Comparison of ENCODE assay signal across 9 cellular contexts in the genomic region with DNA sequence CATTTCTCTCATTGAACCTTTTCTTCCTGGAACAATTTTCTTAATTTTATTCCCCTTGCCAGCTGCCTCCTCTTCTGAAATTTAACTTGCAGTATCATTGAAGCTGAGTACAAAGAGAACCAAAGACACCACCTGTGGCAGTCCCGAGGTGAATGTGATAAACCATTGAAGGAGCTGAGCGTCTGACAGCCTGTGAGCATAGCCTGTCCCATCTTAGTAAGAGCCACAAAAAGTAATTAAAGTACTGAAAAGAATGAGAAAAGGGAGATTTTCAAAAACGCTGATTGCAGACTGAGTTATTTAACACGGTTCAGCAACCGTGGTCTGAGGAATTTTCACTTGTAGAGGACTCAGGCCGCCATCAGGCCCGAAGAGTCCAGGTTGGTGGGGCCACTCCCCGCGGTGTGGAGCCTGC. TPM values are rescaled to one million over a fixed set of nuclear protein-coding genes. Genes with fewer than 3 reads are reported as not detected.
DNase-seq lines count a peak whose midpoint lies in the region; ATAC-seq and TF ChIP-seq lines count a peak whose summit lies in the region.
"Had no signal": no experiment of that assay in that cellular context is flagged by ENCODE, and none has a peak within 500 bp of the region (broad histone marks: within the 10 kb centered on the region; RNA-seq: fewer than 3 reads in every experiment).

No MANE protein-coding gene starts in this region.

- H3K4me3 Mint-ChIP-seq in CD8-positive, alpha-beta T cell = peak overlapping the region; percentile 90
- peak overlapping the region; percentile 84 for H3K4me3 Mint-ChIP-seq in dendritic cell treated with granulocyte-macrophage colony-stimulating factor and Interleukin-4, amounts not matched to agents 40 ng/mL and 50 ng/mL, for 4 days

- H4K20me1 ChIP-seq in MM.1S (ENCODE audit: insufficient read depth, low read length) = no peaks in the 10 kb centered on the region

- no peaks in the 10 kb centered on the region for H3K27me3 ChIP-seq in CD8-positive, alpha-beta T cell (ENCODE audit: insufficient read depth, low read length)
- H3K27me3 ChIP-seq in MM.1S (replicated peaks; ENCODE audit: insufficient read depth, low read length) (peaks cover 6% of the 10 kb centered on the region; the same call in 1 of the 2 replicates), neuron (ENCODE audit: insufficient read depth, low read length) (no peaks in the 10 kb centered on the region)

- no peak for DNase-seq in CD8-positive, alpha-beta T cell
- DNase-seq in MM.1S (no peak), DMS153 (lab: John Stamatoyannopoulos, UW) (no peak), SIG-M5 treated with dmso at 0.1 percent for 504 hours (lab: John Stamatoyannopoulos, UW; ENCODE audit: unreplicated experiment) (no peak)
- DNase-seq: stimulated activated CD4-positive, alpha-beta T cell treated with anti-CD3 and anti-CD28 coated beads, Interleukin-2, amount 100 ng/mL, for 48 hours had no signal

- H3K4me1 ChIP-seq in CD8-positive, alpha-beta T cell (ENCODE audit: insufficient read depth, low read length) = peaks cover 39% of the 10 kb centered on the region
- peaks cover 6% of the 10 kb centered on the region for H3K4me1 ChIP-seq in MM.1S (ENCODE audit: low read length)
- H3K4me1 ChIP-seq in neuron (ENCODE audit: insufficient read depth, low read length) = peaks cover 9% of the 10 kb centered on the region

- intact Hi-C loops in CD8-positive, alpha-beta T cell (cut with DNase I, micrococcal nuclease) = loop anchor here (1.0 to 5.0 kb wide), 7 partner anchors 42 to 318 kb away; a partner anchor contains a TSS
- intact Hi-C loops in dendritic cell treated with granulocyte-macrophage colony-stimulating factor and Interleukin-4, amounts not matched to agents 40 ng/mL and 50 ng/mL, for 4 days (cut with micrococcal nuclease) = no loop called here

- ATAC-seq in CD8-positive, alpha-beta T cell = no peak
- no peak for ATAC-seq in HG02759 (IDR thresholded peaks at IDR 0.05; ENCODE audit: unreplicated experiment)
- ATAC-seq in HG02981 (IDR thresholded peaks at IDR 0.05; ENCODE audit: unreplicated experiment) = no peak

- no peaks in the 10 kb centered on the region for H3K9me3 ChIP-seq in CD8-positive, alpha-beta T cell (ENCODE audit: low read length)
- no peaks in the 10 kb centered on the region for H3K9me3 ChIP-seq in MM.1S (replicated peaks; ENCODE audit: insufficient read depth, low read length)
- H3K9me3 ChIP-seq in neuron (ENCODE audit: low read length) = no peaks in the 10 kb centered on the region

- H3K4me2 ChIP-seq in MM.1S (ENCODE audit: low read depth, low read length) = peak overlapping the region; percentile 89; the same call in 1 of the 2 replicates

- peak overlapping the region; percentile 48 for H3K4me3 ChIP-seq in CD8-positive, alpha-beta T cell (ENCODE audit: low read depth, low read length)
- 0 out of 2 replicates have a peak overlapping the region, but pooled peaks have one; percentile 57 for H3K4me3 ChIP-seq in MM.1S (ENCODE audit: low read length)
- no peak overlapping the region for H3K4me3 ChIP-seq in neuron (ENCODE audit: low read length)

- no peaks in the 10 kb centered on the region for H3K79me2 ChIP-seq in MM.1S (ENCODE audit: low read length)

- H3K9ac ChIP-seq in MM.1S (ENCODE audit: low read length) = no peak overlapping the region

- H3K27me3 Mint-ChIP-seq in CD8-positive, alpha-beta T cell (ENCODE audit: low read depth) = no peaks in the 10 kb centered on the region
- H3K27me3 Mint-ChIP-seq in dendritic cell treated with granulocyte-macrophage colony-stimulating factor and Interleukin-4, amounts not matched to agents 40 ng/mL and 50 ng/mL, for 4 days = peaks cover 11% of the 10 kb centered on the region

- H3K27ac Mint-ChIP-seq in CD8-positive, alpha-beta T cell = peak overlapping the region; percentile 96
- peak overlapping the region; percentile 91 for H3K27ac Mint-ChIP-seq in dendritic cell treated with granulocyte-macrophage colony-stimulating factor and Interleukin-4, amounts not matched to agents 40 ng/mL and 50 ng/mL, for 4 days

- H3K9me2 ChIP-seq in MM.1S (replicated peaks; ENCODE audit: insufficient read depth, low read length) = no peaks in the 10 kb centered on the region

- H3K9me3 Mint-ChIP-seq in CD8-positive, alpha-beta T cell = no peaks in the 10 kb centered on the region
- H3K9me3 Mint-ChIP-seq in dendritic cell treated with granulocyte-macrophage colony-stimulating factor and Interleukin-4, amounts not matched to agents 40 ng/mL and 50 ng/mL, for 4 days = no peaks in the 10 kb centered on the region

- H2AFZ ChIP-seq in MM.1S (ENCODE audit: low read length) (peak overlapping the region; percentile 98), neuron (ENCODE audit: low read depth, low read length) (peak overlapping the region; percentile 64)

- POLR2A ChIA-PET in CD8-positive, alpha-beta T cell (lab: Charles Lee) = interaction anchor here (1.0 to 2.1 kb wide), 7 partner anchors 11 to 155 kb away, joined by 4 to 15 read pairs (median 6); a partner anchor contains a TSS

- H3K36me3 Mint-ChIP-seq in CD8-positive, alpha-beta T cell = no peaks in the 10 kb centered on the region
- H3K36me3 Mint-ChIP-seq in dendritic cell treated with granulocyte-macrophage colony-stimulating factor and Interleukin-4, amounts not matched to agents 40 ng/mL and 50 ng/mL, for 4 days (ENCODE audit: low read depth) = no peaks in the 10 kb centered on the region

- CTCF ChIA-PET in CD8-positive, alpha-beta T cell (lab: Charles Lee) = interaction anchor here (1.0 to 3.6 kb wide), 7 partner anchors 11 to 163 kb away, joined by 3 to 30 read pairs (median 5); no protein-coding TSS in a partner anchor

- H3F3A ChIP-seq in MM.1S (ENCODE audit: insufficient read depth, low read length) = peaks cover 7% of the 10 kb centered on the region; the same call in 1 of the 2 replicates

- H3K4me1 Mint-ChIP-seq in CD8-positive, alpha-beta T cell (ENCODE audit: low read depth) = peaks cover 49% of the 10 kb centered on the region
- peaks cover 24% of the 10 kb centered on the region for H3K4me1 Mint-ChIP-seq in dendritic cell treated with granulocyte-macrophage colony-stimulating factor and Interleukin-4, amounts not matched to agents 40 ng/mL and 50 ng/mL, for 4 days (ENCODE audit: low read depth)

- no peaks in the 10 kb centered on the region for H3K36me3 ChIP-seq in CD8-positive, alpha-beta T cell (ENCODE audit: insufficient read depth, low read length)
- H3K36me3 ChIP-seq in MM.1S (replicated peaks; ENCODE audit: insufficient read depth, low read length) (no peaks in the 10 kb centered on the region), neuron (ENCODE audit: insufficient read depth, low read length) (no peaks in the 10 kb centered on the region)

- H3K27ac ChIP-seq in CD8-positive, alpha-beta T cell (ENCODE audit: low read depth, low read length) = peak overlapping the region; percentile 53
- no peak overlapping the region for H3K27ac ChIP-seq in MM.1S (ENCODE audit: low read length)

- no peak for TF ChIP-seq CTCF in CD8-positive, alpha-beta T cell (IDR thresholded peaks at IDR 0.05)
- TF ChIP-seq CTCF in MM.1S (IDR thresholded peaks at IDR 0.05; ENCODE audit: low read length) = no peak

RNA-seq across cellular contexts. Expression of a gene that starts 27.2 kb away (rescaled TPM):
- not detected for total RNA-seq in CD8-positive, alpha-beta T cell

RNA-seq across cellular contexts. Expression of a gene that starts 40.0 kb away (rescaled TPM):
- 10 to 100 TPM; 23.9 to 27.8 TPM for total RNA-seq in CD8-positive, alpha-beta T cell

RNA-seq across cellular contexts. Expression of a gene that starts 55.7 kb away (rescaled TPM):
- 100 to 1,000 TPM; 316 to 336 TPM for total RNA-seq in CD8-positive, alpha-beta T cell

RNA-seq across cellular contexts. Expression of a gene that starts 55.9 kb away (rescaled TPM):
- total RNA-seq in CD8-positive, alpha-beta T cell = 10 to 100 TPM; 40.3 to 43.1 TPM
